Comparison of ENCODE assay signal across 1 cellular context in the genomic region with DNA sequence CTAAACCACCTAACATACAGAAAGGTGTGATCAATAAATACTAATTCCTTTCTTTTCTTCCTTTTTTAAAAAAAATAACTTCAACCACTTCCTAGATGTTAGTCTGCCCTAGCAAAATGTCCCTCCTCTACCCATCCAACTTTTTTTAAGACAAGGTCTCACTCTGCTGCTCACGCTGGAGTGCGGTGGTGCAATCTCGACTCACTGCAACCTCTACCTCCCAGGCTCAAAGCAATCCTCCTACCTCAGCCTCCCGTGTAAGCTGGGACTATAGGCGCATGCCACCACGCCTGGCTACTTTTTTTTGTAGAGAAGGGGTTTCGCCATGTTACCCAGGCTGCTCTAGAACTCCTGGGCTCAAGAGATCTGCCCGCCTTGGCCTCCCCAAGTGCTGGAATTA.
TF ChIP-seq lines count a peak whose summit lies in the region.

No MANE protein-coding gene starts in this region.

TF ChIP-seq in WTC11, 78 proteins besides CTCF, POLR2A, EP300 and RAD21 (continued from another document):
- TF ChIP-seq, protein P1, sequence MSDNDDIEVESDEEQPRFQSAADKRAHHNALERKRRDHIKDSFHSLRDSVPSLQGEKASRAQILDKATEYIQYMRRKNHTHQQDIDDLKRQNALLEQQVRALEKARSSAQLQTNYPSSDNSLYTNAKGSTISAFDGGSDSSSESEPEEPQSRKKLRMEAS (CRISPR knock-in tag; IDR thresholded peaks at IDR 0.05): no peak
- TF ChIP-seq NR3C1 (CRISPR knock-in tag; conservative IDR thresholded peaks at IDR 0.05; ENCODE audit: low read depth): no peak
- no peak for TF ChIP-seq SMAD3 (CRISPR knock-in tag; IDR thresholded peaks at IDR 0.05; ENCODE audit: borderline replicate concordance)
- no peak for TF ChIP-seq TP53 (CRISPR knock-in tag; IDR thresholded peaks at IDR 0.05)
- TF ChIP-seq, protein P2, sequence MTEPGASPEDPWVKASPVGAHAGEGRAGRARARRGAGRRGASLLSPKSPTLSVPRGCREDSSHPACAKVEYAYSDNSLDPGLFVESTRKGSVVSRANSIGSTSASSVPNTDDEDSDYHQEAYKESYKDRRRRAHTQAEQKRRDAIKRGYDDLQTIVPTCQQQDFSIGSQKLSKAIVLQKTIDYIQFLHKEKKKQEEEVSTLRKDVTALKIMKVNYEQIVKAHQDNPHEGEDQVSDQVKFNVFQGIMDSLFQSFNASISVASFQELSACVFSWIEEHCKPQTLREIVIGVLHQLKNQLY (CRISPR knock-in tag; IDR thresholded peaks at IDR 0.05): no peak
- TF ChIP-seq ZNF232 (CRISPR knock-in tag; IDR thresholded peaks at IDR 0.05): no peak
- no peak for TF ChIP-seq ZNF416 (CRISPR knock-in tag; IDR thresholded peaks at IDR 0.05)
